Comparison of ENCODE assay signal across 20 cellular contexts in the genomic region with DNA sequence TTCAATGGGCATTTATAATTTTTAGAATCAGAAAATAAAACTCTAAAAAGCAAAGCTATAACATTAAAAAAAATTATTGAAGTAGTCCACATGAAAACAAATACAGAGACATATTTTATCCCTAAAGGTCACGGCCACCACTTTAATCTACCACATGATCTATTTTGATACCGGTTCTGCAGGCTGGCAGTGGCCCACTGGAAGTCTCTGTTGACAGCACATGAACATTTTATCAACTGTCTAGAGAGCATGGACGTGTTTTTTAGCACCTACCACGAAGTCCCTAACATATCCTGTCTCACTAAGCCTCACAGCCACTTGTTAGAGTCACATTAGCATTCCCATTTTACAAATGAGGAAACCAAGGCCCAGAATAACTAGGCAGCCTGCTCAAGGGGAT. TPM values are rescaled to one million over a fixed set of nuclear protein-coding genes. Genes with fewer than 3 reads are reported as not detected.
DNase-seq lines count a peak whose midpoint lies in the region; ATAC-seq and TF ChIP-seq lines count a peak whose summit lies in the region.
"Had no signal": no experiment of that assay in that cellular context is flagged by ENCODE, and none has a peak within 500 bp of the region (broad histone marks: within the 10 kb centered on the region; RNA-seq: fewer than 3 reads in every experiment).

No MANE protein-coding gene starts in this region.

- 9 to 19% methylated on average over 4 of the region's 4 CpGs for WGBS in body of pancreas, 2 donors

- no peak for TF ChIP-seq POLR2A in body of pancreas (IDR thresholded peaks at IDR 0.05)

- intact Hi-C loops in PC-9 (cut with micrococcal nuclease; ENCODE audit: unreplicated experiment) = loop anchor here (5.0 kb wide), 2 partner anchors 136 to 481 kb away; no protein-coding TSS in a partner anchor
- intact Hi-C loops in body of pancreas (cut with DNase I) = loop anchor here (10.0 kb wide), 1 partner anchor 82 kb away; no protein-coding TSS in a partner anchor

- no peaks in the 10 kb centered on the region for H3K9me3 ChIP-seq in PC-9 (ENCODE audit: insufficient read depth, low read depth)
- no peaks in the 10 kb centered on the region for H3K9me3 ChIP-seq in body of pancreas
- H3K9me3 ChIP-seq in MM.1S (replicated peaks; ENCODE audit: insufficient read depth, low read length) = no peaks in the 10 kb centered on the region
- H3K9me3 ChIP-seq: BLaER1, HAP-1 had no signal

- H3K79me2 ChIP-seq in GM23338 (replicated peaks; ENCODE audit: insufficient read depth) = no peaks in the 10 kb centered on the region
- no peaks in the 10 kb centered on the region for H3K79me2 ChIP-seq in PC-9 (ENCODE audit: low read depth)
- no peaks in the 10 kb centered on the region for H3K79me2 ChIP-seq in MM.1S (ENCODE audit: low read length)

- no peaks in the 10 kb centered on the region for H3K36me3 Mint-ChIP-seq in GM23338 (ENCODE audit: low read depth)
- no peaks in the 10 kb centered on the region for H3K36me3 Mint-ChIP-seq in neural crest cell (ENCODE audit: low read depth)
- H3K36me3 Mint-ChIP-seq: CD14-positive monocyte; CD8-positive, alpha-beta T cell had no signal

- H3K4me1 ChIP-seq in GM23338 (ENCODE audit: insufficient read depth) (no peaks in the 10 kb centered on the region), PC-9 (replicated peaks; ENCODE audit: insufficient read depth) (no peaks in the 10 kb centered on the region), body of pancreas (peaks cover 30% of the 10 kb centered on the region), MM.1S (ENCODE audit: low read length) (no peaks in the 10 kb centered on the region)
- H3K4me1 ChIP-seq: BLaER1, HAP-1 had no signal

- DNase-seq in GM23338 (ENCODE audit: low spot score) (no peak), PC-9 (no peak), body of pancreas (no peak), neural crest cell (ENCODE audit: low read depth, low spot score) (no peak), CD1c-positive myeloid dendritic cell (ENCODE audit: extremely low spot score) (no peak), LoVo (ENCODE audit: low spot score) (no peak), MM.1S (no peak)
- DNase-seq: 8988T; Calu3; CD8-positive, alpha-beta T cell; DMS79 treated with DMSO at 0.1 percent for 48 hours; GF-D8 had no signal

- TF ChIP-seq CTCF in GM23338 (conservative IDR thresholded peaks at IDR 0.05; ENCODE audit: low read depth in 2 of 2) (no peak), PC-9 (conservative IDR thresholded peaks at IDR 0.05) (no peak), body of pancreas (IDR thresholded peaks at IDR 0.05) (no peak), neural crest cell (conservative IDR thresholded peaks at IDR 0.05) (no peak), MM.1S (IDR thresholded peaks at IDR 0.05; ENCODE audit: low read length) (no peak)

- H3K9me3 Mint-ChIP-seq in GM23338 (no peaks in the 10 kb centered on the region), neural crest cell (no peaks in the 10 kb centered on the region)
- H3K9me3 Mint-ChIP-seq: CD14-positive monocyte; CD8-positive, alpha-beta T cell had no signal

- H3F3A ChIP-seq in GM23338 (replicated peaks; ENCODE audit: low read depth) (no peaks in the 10 kb centered on the region), PC-9 (ENCODE audit: insufficient read depth, low read depth) (no peaks in the 10 kb centered on the region), MM.1S (ENCODE audit: insufficient read depth, low read length) (no peaks in the 10 kb centered on the region)

- no peaks in the 10 kb centered on the region for H4K20me1 ChIP-seq in GM23338 (replicated peaks; ENCODE audit: insufficient read depth)
- H4K20me1 ChIP-seq in PC-9 (ENCODE audit: insufficient read depth) = no peaks in the 10 kb centered on the region
- H4K20me1 ChIP-seq in MM.1S (ENCODE audit: insufficient read depth, low read length) = no peaks in the 10 kb centered on the region
- H4K20me1 ChIP-seq: BLaER1 had no signal

- H2AFZ ChIP-seq in GM23338 (0 out of 2 replicates have a peak overlapping the region, but pooled peaks have one; percentile 34), PC-9 (peak overlapping the region; percentile 70; the same call in 1 of the 2 replicates), MM.1S (ENCODE audit: low read length) (no peak overlapping the region)

- no peak overlapping the region for H3K9ac ChIP-seq in MM.1S (ENCODE audit: low read length)
- H3K9ac ChIP-seq: BLaER1 had no signal

- H3K27me3 Mint-ChIP-seq in GM23338 (ENCODE audit: insufficient read depth, low read depth, poor library complexity) (no peaks in the 10 kb centered on the region), neural crest cell (ENCODE audit: low read depth) (no peaks in the 10 kb centered on the region)

- H3K27ac ChIP-seq in GM23338 (ENCODE audit: low read depth) (no peak overlapping the region), PC-9 (no peak overlapping the region), body of pancreas (peak overlapping the region in 3 of 4 donors; percentile 45 to 61 (median 51)), MM.1S (ENCODE audit: low read length) (no peak overlapping the region)
- H3K27ac ChIP-seq: BLaER1 had no signal

- no peaks in the 10 kb centered on the region for H3K9me2 ChIP-seq in GM23338 (ENCODE audit: insufficient read depth)
- no peaks in the 10 kb centered on the region; the same call in 1 of the 2 replicates for H3K9me2 ChIP-seq in PC-9 (ENCODE audit: insufficient read depth)
- no peaks in the 10 kb centered on the region for H3K9me2 ChIP-seq in MM.1S (replicated peaks; ENCODE audit: insufficient read depth, low read length)

- CTCF ChIA-PET in PC-9 (lab: Charles Lee) = interaction anchor here (1.1 kb wide), 1 partner anchor 17 kb away, joined by 3 read pairs; no protein-coding TSS in a partner anchor

- H3K27ac Mint-ChIP-seq in GM23338 (no peak overlapping the region), neural crest cell (ENCODE audit: unreplicated experiment) (peak overlapping the region; percentile 13)
- H3K27ac Mint-ChIP-seq: CD14-positive monocyte; CD8-positive, alpha-beta T cell had no signal

- H3K4me2 ChIP-seq in GM23338 (no peak overlapping the region), PC-9 (no peak overlapping the region), MM.1S (ENCODE audit: low read depth, low read length) (no peak overlapping the region)
- H3K4me2 ChIP-seq: BLaER1 had no signal

- H3K36me3 ChIP-seq in GM23338 (ENCODE audit: insufficient read depth) (no peaks in the 10 kb centered on the region), PC-9 (ENCODE audit: low read depth) (no peaks in the 10 kb centered on the region), body of pancreas (replicated peaks in 1 of 2; ENCODE audit: insufficient read depth in 1 of 2, low read depth in 2 of 2) (peaks cover 0 to 2% of the 10 kb centered on the region in 2 donors), MM.1S (replicated peaks; ENCODE audit: insufficient read depth, low read length) (no peaks in the 10 kb centered on the region)
- H3K36me3 ChIP-seq: BLaER1, HAP-1 had no signal

- no peak for ATAC-seq in GM23338
- ATAC-seq in body of pancreas = no peak
- no peak for ATAC-seq in activated CD4-positive, CD25-positive, alpha-beta regulatory T cell treated with anti-CD3 and anti-CD28 coated beads, Interleukin-2, amount 50 U/mL, for 24 hours
- ATAC-seq: CD8-positive, alpha-beta T cell had no signal

- H3K4me3 ChIP-seq in GM23338 = no peak overlapping the region
- no peak overlapping the region for H3K4me3 ChIP-seq in PC-9
- no peak overlapping the region for H3K4me3 ChIP-seq in body of pancreas
- no peak overlapping the region for H3K4me3 ChIP-seq in MM.1S (ENCODE audit: low read length)
- H3K4me3 ChIP-seq: BLaER1, HAP-1 had no signal

- H3K4me3 Mint-ChIP-seq in GM23338 (no peak overlapping the region), neural crest cell (no peak overlapping the region)
- H3K4me3 Mint-ChIP-seq: CD14-positive monocyte; CD8-positive, alpha-beta T cell had no signal

- no peaks in the 10 kb centered on the region for H3K27me3 ChIP-seq in GM23338 (ENCODE audit: insufficient read depth)
- H3K27me3 ChIP-seq in PC-9 (ENCODE audit: insufficient read depth, low read depth) = no peaks in the 10 kb centered on the region
- H3K27me3 ChIP-seq in body of pancreas = no peaks in the 10 kb centered on the region
- H3K27me3 ChIP-seq in MM.1S (replicated peaks; ENCODE audit: insufficient read depth, low read length) = no peaks in the 10 kb centered on the region
- H3K27me3 ChIP-seq: BLaER1 had no signal

- POLR2A ChIA-PET in PC-9 (lab: Charles Lee; ENCODE audit: unreplicated experiment) = no interaction called here

- BruUV-seq in PC-9 (replicated peaks; lab: Mats Ljungman, UMichigan) = no TSS peak

- no peaks in the 10 kb centered on the region for H3K4me1 Mint-ChIP-seq in GM23338
- no peaks in the 10 kb centered on the region for H3K4me1 Mint-ChIP-seq in neural crest cell

TF ChIP-seq in GM23338, 12 proteins besides CTCF, POLR2A, EP300 and RAD21:
- TF ChIP-seq ZNF114 (CRISPR knock-in tag; IDR thresholded peaks at IDR 0.05) = no peak

RNA-seq across cellular contexts. Expression of gene CPA3, which starts 1.8 kb away (rescaled TPM):
- total RNA-seq in GM23338 (2014; rRNA removed; shearing (Covaris generic)) = not detected in 2 replicates
- polyA plus RNA-seq in GM23338 (2016; fragmentation: Nextera tagmentation; extraction: Ambion mirVana) = not detected in 2 replicates
- total RNA-seq in PC-9 (2021) (not detected in 2 replicates), body of pancreas (1 to 10 TPM; 4.9 to 5.7 TPM), neural crest cell (not detected in 2 replicates)
- total RNA-seq: A673; Calu3; CD8-positive, alpha-beta T cell; H4; HT-29 had no signal
- polyA plus RNA-seq: AG04450, CD14-positive monocyte had no signal

RNA-seq across cellular contexts. Expression of gene CPB1, which starts 35.7 kb away (rescaled TPM):
- not detected in 2 replicates for total RNA-seq in GM23338 (2014; rRNA removed; shearing (Covaris generic))
- not detected in 2 replicates for polyA plus RNA-seq in GM23338 (2016; fragmentation: Nextera tagmentation; extraction: Ambion mirVana)
- total RNA-seq in PC-9 (2021) (not detected in 2 replicates), body of pancreas (over 10,000 TPM in 1 of 2 donors, 1,000 to 10,000 TPM in 1; 8,425 to 24,571 TPM), neural crest cell (not detected in 2 replicates)
- total RNA-seq: A673; Calu3; CD8-positive, alpha-beta T cell; H4; HT-29 had no signal
- polyA plus RNA-seq: AG04450, CD14-positive monocyte had no signal

Comparison
In these comparisons a context has a peak if more than half of its experiments do, and no peak if none do; other contexts are left out.
1. H3K27ac ChIP-seq: peak in body of pancreas (3 of 4); none in GM23338 (single experiment), PC-9 (single experiment) and MM.1S (single experiment).
2. RNA of gene CPB1, which starts 35.7 kb away (total RNA-seq): 8,425 to 24,571 TPM in body of pancreas; not detected in neural crest cell, not detected in GM23338 and not detected in PC-9; every median in the first group is over 1,000 times any median in the second.